Comparison of ENCODE assay signal across 8 cellular contexts in genomic region chr5:172833372-172833690, GRCh38. TPM values are rescaled to one million over a fixed set of nuclear protein-coding genes. Genes with fewer than 3 reads are reported as not detected.
A peak's percentile ranks its signal among the peaks of the same experiment; 100 is the strongest.
DNase-seq lines count a peak whose midpoint lies in the region; ATAC-seq and TF ChIP-seq lines count a peak whose summit lies in the region.

No MANE protein-coding gene starts in this region.

- H3K4me3 ChIP-seq in BLaER1 (peak overlapping the region; percentile 83; the same call in 1 of the 2 replicates), NT2/D1 (ENCODE audit: insufficient read length, low read depth) (peak overlapping the region; percentile 24), neural cell (ENCODE audit: low read length) (peak overlapping the region; percentile 88)

- TF ChIP-seq CTCF in neural cell (IDR thresholded peaks at IDR 0.05; ENCODE audit: poor library complexity, severe bottlenecking) = no peak

- TF ChIP-seq RAD21 in neural cell (conservative IDR thresholded peaks at IDR 0.05) = no peak

- no peak for TF ChIP-seq EP300 in neural cell (conservative IDR thresholded peaks at IDR 0.05; ENCODE audit: poor library complexity, severe bottlenecking)

- peak overlapping the region; percentile 49 for H3K27ac ChIP-seq in BLaER1
- H3K27ac ChIP-seq in neural cell (ENCODE audit: low read length) = no peak overlapping the region

- no peaks in the 10 kb centered on the region for H3F3A ChIP-seq in neural cell (ENCODE audit: insufficient read depth, low read length, poor library complexity, severe bottlenecking)

- H3K36me3 ChIP-seq in BLaER1 = peaks cover 12% of the 10 kb centered on the region
- H3K36me3 ChIP-seq in NT2/D1 (ENCODE audit: insufficient read depth, insufficient read length, low read length) = peaks cover 19% of the 10 kb centered on the region
- H3K36me3 ChIP-seq in neural cell (ENCODE audit: insufficient read depth, low read length) = no peaks in the 10 kb centered on the region

- H3K79me2 ChIP-seq in neural cell (replicated peaks; ENCODE audit: insufficient read depth, low read length) = peaks cover 22% of the 10 kb centered on the region

- H3K9me3 ChIP-seq in BLaER1 (no peaks in the 10 kb centered on the region), NT2/D1 (ENCODE audit: insufficient read depth, low read length) (no peaks in the 10 kb centered on the region), neural cell (ENCODE audit: low read length) (no peaks in the 10 kb centered on the region)

- H4K20me1 ChIP-seq in BLaER1 (no peaks in the 10 kb centered on the region), neural cell (ENCODE audit: insufficient read depth) (no peaks in the 10 kb centered on the region)

- H2AFZ ChIP-seq in neural cell (ENCODE audit: low read depth, low read length) = no peak overlapping the region

- H3K4me2 ChIP-seq in BLaER1 = peak overlapping the region; percentile 99
- H3K4me2 ChIP-seq in neural cell (ENCODE audit: low read length) = no peak overlapping the region

- H3K9ac ChIP-seq in BLaER1 (peak overlapping the region; percentile 94; the same call in 1 of the 2 replicates), NT2/D1 (ENCODE audit: insufficient read length, low read depth) (peak overlapping the region; percentile 63), neural cell (ENCODE audit: low read length) (peak overlapping the region; percentile 82)

- H3K36me3 Mint-ChIP-seq in effector memory CD8-positive, alpha-beta T cell (ENCODE audit: insufficient read depth) = peaks cover 24% of the 10 kb centered on the region

- H3K4me1 Mint-ChIP-seq in effector memory CD8-positive, alpha-beta T cell (ENCODE audit: low read depth in 2 of 2) = peaks cover 20 to 40% of the 10 kb centered on the region in 2 donors

- peak overlapping the region; percentile 87 to 88 for H3K4me3 Mint-ChIP-seq in effector memory CD8-positive, alpha-beta T cell

- peak overlapping the region; percentile 95 to 96 for H3K27ac Mint-ChIP-seq in effector memory CD8-positive, alpha-beta T cell

- H3K4me1 ChIP-seq in BLaER1 (peaks cover 77% of the 10 kb centered on the region), NT2/D1 (ENCODE audit: insufficient read depth, insufficient read length) (no peaks in the 10 kb centered on the region)

- DNase-seq in NT2/D1 (ENCODE audit: low read depth, low spot score) = no peak
- DNase-seq in effector memory CD8-positive, alpha-beta T cell = no peak
- no peak for DNase-seq in occipital lobe (lab: John Stamatoyannopoulos, UW)
- DNase-seq in NCI-H2196 (lab: John Stamatoyannopoulos, UW; ENCODE audit: unreplicated experiment) = no peak
- DNase-seq in globus pallidus (ENCODE audit: low spot score) = no peak

- no peaks in the 10 kb centered on the region for H3K27me3 Mint-ChIP-seq in effector memory CD8-positive, alpha-beta T cell

- no peak for ATAC-seq in effector memory CD8-positive, alpha-beta T cell (replicated peaks)
- no peak for ATAC-seq in GM18868 (IDR thresholded peaks at IDR 0.05; ENCODE audit: unreplicated experiment)

- H3K9me2 ChIP-seq in neural cell (ENCODE audit: insufficient read depth, low read length) = no peaks in the 10 kb centered on the region

- H3K9me3 Mint-ChIP-seq in effector memory CD8-positive, alpha-beta T cell = no peaks in the 10 kb centered on the region

- no peaks in the 10 kb centered on the region for H3K27me3 ChIP-seq in BLaER1
- H3K27me3 ChIP-seq in NT2/D1 (ENCODE audit: insufficient read depth, insufficient read length) = no peaks in the 10 kb centered on the region
- no peaks in the 10 kb centered on the region for H3K27me3 ChIP-seq in neural cell (ENCODE audit: insufficient read depth, low read depth, low read length)

TF ChIP-seq in neural cell, 6 proteins besides CTCF, POLR2A, EP300 and RAD21:
- TF ChIP-seq, protein P1, sequence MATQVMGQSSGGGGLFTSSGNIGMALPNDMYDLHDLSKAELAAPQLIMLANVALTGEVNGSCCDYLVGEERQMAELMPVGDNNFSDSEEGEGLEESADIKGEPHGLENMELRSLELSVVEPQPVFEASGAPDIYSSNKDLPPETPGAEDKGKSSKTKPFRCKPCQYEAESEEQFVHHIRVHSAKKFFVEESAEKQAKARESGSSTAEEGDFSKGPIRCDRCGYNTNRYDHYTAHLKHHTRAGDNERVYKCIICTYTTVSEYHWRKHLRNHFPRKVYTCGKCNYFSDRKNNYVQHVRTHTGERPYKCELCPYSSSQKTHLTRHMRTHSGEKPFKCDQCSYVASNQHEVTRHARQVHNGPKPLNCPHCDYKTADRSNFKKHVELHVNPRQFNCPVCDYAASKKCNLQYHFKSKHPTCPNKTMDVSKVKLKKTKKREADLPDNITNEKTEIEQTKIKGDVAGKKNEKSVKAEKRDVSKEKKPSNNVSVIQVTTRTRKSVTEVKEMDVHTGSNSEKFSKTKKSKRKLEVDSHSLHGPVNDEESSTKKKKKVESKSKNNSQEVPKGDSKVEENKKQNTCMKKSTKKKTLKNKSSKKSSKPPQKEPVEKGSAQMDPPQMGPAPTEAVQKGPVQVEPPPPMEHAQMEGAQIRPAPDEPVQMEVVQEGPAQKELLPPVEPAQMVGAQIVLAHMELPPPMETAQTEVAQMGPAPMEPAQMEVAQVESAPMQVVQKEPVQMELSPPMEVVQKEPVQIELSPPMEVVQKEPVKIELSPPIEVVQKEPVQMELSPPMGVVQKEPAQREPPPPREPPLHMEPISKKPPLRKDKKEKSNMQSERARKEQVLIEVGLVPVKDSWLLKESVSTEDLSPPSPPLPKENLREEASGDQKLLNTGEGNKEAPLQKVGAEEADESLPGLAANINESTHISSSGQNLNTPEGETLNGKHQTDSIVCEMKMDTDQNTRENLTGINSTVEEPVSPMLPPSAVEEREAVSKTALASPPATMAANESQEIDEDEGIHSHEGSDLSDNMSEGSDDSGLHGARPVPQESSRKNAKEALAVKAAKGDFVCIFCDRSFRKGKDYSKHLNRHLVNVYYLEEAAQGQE (IDR thresholded peaks at IDR 0.05; ENCODE audit: borderline replicate concordance) = no peak
- TF ChIP-seq MXI1 (conservative IDR thresholded peaks at IDR 0.05; ENCODE audit: poor library complexity, severe bottlenecking) (no peak), SMC3 (conservative IDR thresholded peaks at IDR 0.05; ENCODE audit: poor library complexity) (no peak), POLR2AphosphoS5 (IDR thresholded peaks at IDR 0.05) (no peak), EZH2 (IDR thresholded peaks at IDR 0.05; ENCODE audit: borderline replicate concordance, insufficient read depth, low read length, poor library complexity, severe bottlenecking) (no peak), TAF1 (IDR thresholded peaks at IDR 0.05; ENCODE audit: low read depth) (no peak)

RNA-seq across cellular contexts. Expression of gene ERGIC1, which starts 0.7 kb away (rescaled TPM):
- polyA plus RNA-seq in neural cell = 59.1 and 69.4 TPM in 2 replicates
- polyA minus RNA-seq in neural cell = 54.3 and 58.1 TPM in 2 replicates
- 41.5 TPM for total RNA-seq in occipital lobe

Comparison
In these comparisons a context has a peak if more than half of its experiments do, and no peak if none do; other contexts are left out.
1. H3K4me3 ChIP-seq: peak in every context shown above with its lines; median percentile 88 in neural cell; 83 in BLaER1; 24 in NT2/D1.